In genomic region chr3:188207941-188208750, GRCh38 we compare ENCODE assay signal across 2 cellular contexts.
TF ChIP-seq lines count a peak whose summit lies in the region.

No MANE protein-coding gene starts in this region.

TF ChIP-seq in A549, 52 proteins besides CTCF, POLR2A, EP300 and RAD21:
- TF ChIP-seq USF2 (IDR thresholded peaks at IDR 0.05), result no peak
- no peak for TF ChIP-seq HOXA7 (CRISPR knock-in tag; IDR thresholded peaks at IDR 0.05)
- no peak for TF ChIP-seq POLR2AphosphoS2 (conservative IDR thresholded peaks at IDR 0.05; ENCODE audit: low read length)
- no peak for TF ChIP-seq CEBPB (IDR thresholded peaks at IDR 0.05)
- TF ChIP-seq CBX2 (IDR thresholded peaks at IDR 0.05; ENCODE audit: borderline replicate concordance, low read depth), result no peak
- TF ChIP-seq MAZ (IDR thresholded peaks at IDR 0.05; ENCODE audit: borderline replicate concordance, low read depth, low read length), result no peak
- no peak for TF ChIP-seq NPAS2 (CRISPR knock-in tag; IDR thresholded peaks at IDR 0.05; ENCODE audit: borderline replicate concordance)
- TF ChIP-seq HOXB5 (CRISPR knock-in tag; IDR thresholded peaks at IDR 0.05), result no peak
- no peak for TF ChIP-seq BHLHE40 (IDR thresholded peaks at IDR 0.05; ENCODE audit: low read depth, low read length)
- TF ChIP-seq TP53 (CRISPR knock-in tag; IDR thresholded peaks at IDR 0.05), result no peak
- TF ChIP-seq FOSB (CRISPR knock-in tag; IDR thresholded peaks at IDR 0.05), result no peak

TF ChIP-seq in HepG2, 621 proteins besides CTCF, POLR2A, EP300 and RAD21:
- TF ChIP-seq CEBPB (IDR thresholded peaks at IDR 0.05; ENCODE audit: borderline replicate concordance, low read depth, low read length) (no peak), TOE1 (CRISPR knock-in tag; IDR thresholded peaks at IDR 0.05) (no peak), GATA4 (IDR thresholded peaks at IDR 0.05; ENCODE audit: borderline replicate concordance, low read depth) (no peak), RORA (CRISPR knock-in tag; IDR thresholded peaks at IDR 0.05) (no peak), ATF5 (CRISPR knock-in tag; IDR thresholded peaks at IDR 0.05; ENCODE audit: low read depth) (no peak), SP140L (CRISPR knock-in tag; IDR thresholded peaks at IDR 0.05; ENCODE audit: borderline replicate concordance) (no peak)
